10 cellular contexts compared by ENCODE assay signal in genomic region chr3:46090161-46090591, GRCh38.
A peak's percentile ranks its signal among the peaks of the same experiment; 100 is the strongest.
DNase-seq lines count a peak whose midpoint lies in the region; ATAC-seq and TF ChIP-seq lines count a peak whose summit lies in the region.
"Had no signal": no experiment of that assay in that cellular context is flagged by ENCODE, and none has a peak within 500 bp of the region (broad histone marks: within the 10 kb centered on the region; RNA-seq: fewer than 3 reads in every experiment).

No MANE protein-coding gene starts in this region.

- peak overlapping the region; percentile 2 to 38 for H3K4ac ChIP-seq in mesenchymal stem cell (ENCODE audit: low read depth in 1 of 2, low read length in 2 of 2)

- intact Hi-C loops in thyroid gland (cut with DNase I): no loop called here

- 82% methylated on average over 4 of the region's 4 CpGs for WGBS in mesenchymal stem cell
- WGBS in thyroid gland, 2 donors: 81 to 83% methylated on average over 4 of the region's 4 CpGs

- no peaks in the 10 kb centered on the region for H3K36me3 ChIP-seq in CD4-positive, CD25-positive, alpha-beta regulatory T cell (ENCODE audit: control insufficient read depth, insufficient read depth, low read length)
- no peaks in the 10 kb centered on the region for H3K36me3 ChIP-seq in mesenchymal stem cell (ENCODE audit: control insufficient read depth in 1 of 2, insufficient read depth in 2 of 2, low read depth in 1 of 2, low read length in 2 of 2)
- no peaks in the 10 kb centered on the region for H3K36me3 ChIP-seq in HAP-1 (replicated peaks)
- no peaks in the 10 kb centered on the region for H3K36me3 ChIP-seq in thyroid gland

- no peak for ATAC-seq in CD4-positive, CD25-positive, alpha-beta regulatory T cell (ENCODE audit: low read depth in 2 of 2)
- no peak for ATAC-seq in GM18861 (IDR thresholded peaks at IDR 0.05; ENCODE audit: unreplicated experiment)
- no peak for ATAC-seq in GM21825 (IDR thresholded peaks at IDR 0.05; ENCODE audit: unreplicated experiment)

- H3K27me3 ChIP-seq in CD4-positive, CD25-positive, alpha-beta regulatory T cell (ENCODE audit: control insufficient read depth, insufficient read depth, low read length): no peaks in the 10 kb centered on the region
- H3K27me3 ChIP-seq in mesenchymal stem cell (ENCODE audit: control insufficient read depth in 1 of 2, insufficient read depth in 1 of 2, low read length in 2 of 2) (peaks cover 0 to 4% of the 10 kb centered on the region in 2 experiments), HAP-1 (ENCODE audit: low read depth) (no peaks in the 10 kb centered on the region), thyroid gland (no peaks in the 10 kb centered on the region)

- no peak overlapping the region for H3K23ac ChIP-seq in mesenchymal stem cell (ENCODE audit: low read length in 2 of 2)

- no peak overlapping the region for H3K4me3 Mint-ChIP-seq in CD4-positive, CD25-positive, alpha-beta regulatory T cell
- H3K4me3 Mint-ChIP-seq: neural crest cell had no signal

- no peak overlapping the region for H3K27ac ChIP-seq in CD4-positive, CD25-positive, alpha-beta regulatory T cell (ENCODE audit: insufficient read depth, low read length, poor library complexity, severe bottlenecking)
- H3K27ac ChIP-seq in mesenchymal stem cell (ENCODE audit: low read length, poor library complexity, severe bottlenecking) (no peak overlapping the region), thyroid gland (no peak overlapping the region)

- TF ChIP-seq POLR2A in thyroid gland (IDR thresholded peaks at IDR 0.05): no peak

- H3K9me3 ChIP-seq in CD4-positive, CD25-positive, alpha-beta regulatory T cell (ENCODE audit: control insufficient read depth in 2 of 2, low read length in 2 of 2): no peaks in the 10 kb centered on the region
- H3K9me3 ChIP-seq in mesenchymal stem cell (ENCODE audit: control insufficient read depth, low read length) (no peaks in the 10 kb centered on the region), HAP-1 (no peaks in the 10 kb centered on the region), thyroid gland (no peaks in the 10 kb centered on the region)

- peak in 1 of 3 donors; percentile 23 for DNase-seq in CD4-positive, CD25-positive, alpha-beta regulatory T cell
- DNase-seq in GM20000 (ENCODE audit: low spot score): peak; percentile 22
- DNase-seq in SIG-M5 treated with dmso at 0.1 percent for 504 hours (lab: John Stamatoyannopoulos, UW; ENCODE audit: unreplicated experiment): peak; percentile 67
- DNase-seq in mesenchymal stem cell: peak; percentile 45
- no peak for DNase-seq in HAP-1 (ENCODE audit: low spot score in 2 of 2)
- DNase-seq in thyroid gland: no peak
- DNase-seq: SW 1271 had no signal

- H3K27ac Mint-ChIP-seq in CD4-positive, CD25-positive, alpha-beta regulatory T cell: peak overlapping the region in 2 of 3 donors; percentile 48 to 80

- no peak overlapping the region for H2AFZ ChIP-seq in mesenchymal stem cell (ENCODE audit: low read depth, low read length)

- H3K27me3 Mint-ChIP-seq in CD4-positive, CD25-positive, alpha-beta regulatory T cell: no peaks in the 10 kb centered on the region

- no peak overlapping the region for H3K4me2 ChIP-seq in mesenchymal stem cell (ENCODE audit: low read length, poor library complexity, severe bottlenecking)

- TF ChIP-seq CTCF in GM20000 (IDR thresholded peaks at IDR 0.05; ENCODE audit: extremely low read depth, missing control alignments) (no peak), thyroid gland (IDR thresholded peaks at IDR 0.05) (no peak)

- H3K4me3 ChIP-seq in CD4-positive, CD25-positive, alpha-beta regulatory T cell (ENCODE audit: low read depth, low read length): no peak overlapping the region
- no peak overlapping the region for H3K4me3 ChIP-seq in mesenchymal stem cell (ENCODE audit: insufficient read depth in 1 of 2, low read depth in 1 of 2, low read length in 2 of 2)
- no peak overlapping the region for H3K4me3 ChIP-seq in HAP-1
- no peak overlapping the region for H3K4me3 ChIP-seq in thyroid gland (replicated peaks in 1 of 3)

- no peak overlapping the region for H2BK5ac ChIP-seq in mesenchymal stem cell (ENCODE audit: low read depth, low read length, poor library complexity, severe bottlenecking)

- no peaks in the 10 kb centered on the region for H3K36me3 Mint-ChIP-seq in CD4-positive, CD25-positive, alpha-beta regulatory T cell

- in situ Hi-C loops in HAP-1 (cut with MboI; ENCODE audit: low sequenced_read_pairs): loop anchor here (25.0 kb wide), 1 partner anchor 1053 kb away; the partner anchor contains the start of gene CLEC3B

- H2BK120ac ChIP-seq in mesenchymal stem cell (ENCODE audit: low read depth, low read length): no peak overlapping the region

- peak overlapping the region in 1 of 2 experiments; percentile 80 for H2BK12ac ChIP-seq in mesenchymal stem cell (ENCODE audit: low read length in 2 of 2)

- H2BK15ac ChIP-seq in mesenchymal stem cell (ENCODE audit: low read depth, poor library complexity, severe bottlenecking): peak overlapping the region; percentile 52

- H3K4me1 ChIP-seq in CD4-positive, CD25-positive, alpha-beta regulatory T cell (ENCODE audit: control insufficient read depth, insufficient read depth, low read length, poor library complexity, severe bottlenecking): peaks cover 6% of the 10 kb centered on the region
- peaks cover 8% of the 10 kb centered on the region for H3K4me1 ChIP-seq in mesenchymal stem cell (ENCODE audit: control insufficient read depth, insufficient read depth, low read depth, low read length)
- no peaks in the 10 kb centered on the region for H3K4me1 ChIP-seq in HAP-1
- H3K4me1 ChIP-seq in thyroid gland: no peaks in the 10 kb centered on the region

- H3K9ac ChIP-seq in mesenchymal stem cell (ENCODE audit: low read length): peak overlapping the region; percentile 74

- no peak overlapping the region for H2AK5ac ChIP-seq in mesenchymal stem cell (ENCODE audit: low read length, severe bottlenecking)

- no peak overlapping the region for H4K8ac ChIP-seq in mesenchymal stem cell (ENCODE audit: low read length)

- no peaks in the 10 kb centered on the region for H3K79me1 ChIP-seq in mesenchymal stem cell (replicated peaks; ENCODE audit: low read length, poor library complexity, severe bottlenecking)

- peak overlapping the region; percentile 0 to 19 for H3K18ac ChIP-seq in mesenchymal stem cell (ENCODE audit: low read depth in 1 of 2, low read length in 2 of 2)

- no peak overlapping the region for H3K14ac ChIP-seq in mesenchymal stem cell (ENCODE audit: low read length in 2 of 2)

- H4K91ac ChIP-seq in mesenchymal stem cell (ENCODE audit: low read length): peak overlapping the region; percentile 53

- H3K9me3 Mint-ChIP-seq in CD4-positive, CD25-positive, alpha-beta regulatory T cell: no peaks in the 10 kb centered on the region

- H3K4me1 Mint-ChIP-seq in CD4-positive, CD25-positive, alpha-beta regulatory T cell: peaks cover 12 to 36% (median 18%) of the 10 kb centered on the region in 4 donors
- H3K4me1 Mint-ChIP-seq: neural crest cell had no signal

Comparison
In these comparisons a context has a peak if more than half of its experiments do, and no peak if none do; other contexts are left out.
1. DNase-seq: peak in GM20000 (single experiment), SIG-M5 treated with dmso at 0.1 percent for 504 hours (single experiment) and mesenchymal stem cell (single experiment); none in HAP-1 (0 of 2) and thyroid gland (0 of 2).